Comparison of ENCODE assay signal across 17 cellular contexts in genomic region chr7:137755438-137755837, GRCh38.
"Had no signal": no experiment of that assay in that cellular context is flagged by ENCODE, and none has a peak within 500 bp of the region (broad histone marks: within the 10 kb centered on the region; RNA-seq: fewer than 3 reads in every experiment).

No MANE protein-coding gene starts in this region.

- H3K27me3 ChIP-seq: brain microvascular endothelial cell, gastrocnemius medialis, heart right ventricle, ovary had no signal

- H3K9me3 ChIP-seq: gastrocnemius medialis, heart right ventricle, ovary had no signal

- H3K4me1 Mint-ChIP-seq: activated B cell treated with CpG ODN at 0.5 μM for 24 hours; activated CD4-positive, alpha-beta T cell treated with anti-CD3 and anti-CD28 coated beads, Interleukin-2, amount 10 ng/mL, durations not matched to agents 24 days and 14 days; activated naive CD4-positive, alpha-beta T cell treated with anti-CD3 and anti-CD28 coated beads, Interleukin-2, amount 50 U/mL, for 24 hours had no signal

- H3K27ac ChIP-seq: brain microvascular endothelial cell, epithelial cell of prostate, gastrocnemius medialis, heart right ventricle, ovary had no signal

- DNase-seq: activated B cell treated with CpG ODN at 0.5 μM for 24 hours; activated CD4-positive, alpha-beta T cell treated with anti-CD3 and anti-CD28 coated beads, Interleukin-2, amount 10 ng/mL, durations not matched to agents 24 days and 14 days; brain microvascular endothelial cell; cerebellar nuclear complex; effector memory CD8-positive, alpha-beta T cell; gastrocnemius medialis; heart right ventricle; mammary epithelial cell; ovary; stimulated activated CD4-positive, alpha-beta T cell treated with anti-CD3 and anti-CD28 coated beads, Interleukin-4, amount 100 ng/mL, for 1 hour; stimulated activated CD8-positive, alpha-beta memory T cell treated with anti-CD3 and anti-CD28 coated beads, Interleukin-4, amount 100 ng/mL, for 48 hours had no signal

- H3K27ac Mint-ChIP-seq: activated B cell treated with CpG ODN at 0.5 μM for 24 hours; activated CD4-positive, alpha-beta T cell treated with anti-CD3 and anti-CD28 coated beads, Interleukin-2, amount 10 ng/mL, durations not matched to agents 24 days and 14 days; activated naive CD4-positive, alpha-beta T cell treated with anti-CD3 and anti-CD28 coated beads, Interleukin-2, amount 50 U/mL, for 24 hours; dendritic cell treated with granulocyte-macrophage colony-stimulating factor and Interleukin-4, amounts not matched to agents 40 ng/mL and 50 ng/mL, for 4 days; effector memory CD8-positive, alpha-beta T cell; stimulated activated naive CD8-positive, alpha-beta T cell treated with anti-CD3 and anti-CD28 coated beads, Interleukin-15, Interleukin-2, amounts not matched to agents 100 ng/mL and 50 ng/mL, for 24 hours had no signal

- FAIRE-seq: islet of Langerhans had no signal

- H3K4me3 ChIP-seq: gastrocnemius medialis, heart right ventricle, ovary had no signal

- ATAC-seq: effector memory CD8-positive, alpha-beta T cell; gastrocnemius medialis; heart right ventricle had no signal

- H3K9me3 Mint-ChIP-seq: activated B cell treated with CpG ODN at 0.5 μM for 24 hours; activated CD4-positive, alpha-beta T cell treated with anti-CD3 and anti-CD28 coated beads, Interleukin-2, amount 10 ng/mL, durations not matched to agents 24 days and 14 days; activated naive CD4-positive, alpha-beta T cell treated with anti-CD3 and anti-CD28 coated beads, Interleukin-2, amount 50 U/mL, for 24 hours; dendritic cell treated with granulocyte-macrophage colony-stimulating factor and Interleukin-4, amounts not matched to agents 40 ng/mL and 50 ng/mL, for 4 days; effector memory CD8-positive, alpha-beta T cell; neural crest cell; stimulated activated naive CD8-positive, alpha-beta T cell treated with anti-CD3 and anti-CD28 coated beads, Interleukin-15, Interleukin-2, amounts not matched to agents 100 ng/mL and 50 ng/mL, for 24 hours had no signal

- H3K4me1 ChIP-seq: gastrocnemius medialis had no signal

- H3K4me3 Mint-ChIP-seq: activated B cell treated with CpG ODN at 0.5 μM for 24 hours; activated CD4-positive, alpha-beta T cell treated with anti-CD3 and anti-CD28 coated beads, Interleukin-2, amount 10 ng/mL, durations not matched to agents 24 days and 14 days; activated naive CD4-positive, alpha-beta T cell treated with anti-CD3 and anti-CD28 coated beads, Interleukin-2, amount 50 U/mL, for 24 hours; dendritic cell treated with granulocyte-macrophage colony-stimulating factor and Interleukin-4, amounts not matched to agents 40 ng/mL and 50 ng/mL, for 4 days; effector memory CD8-positive, alpha-beta T cell; neural crest cell; stimulated activated naive CD8-positive, alpha-beta T cell treated with anti-CD3 and anti-CD28 coated beads, Interleukin-15, Interleukin-2, amounts not matched to agents 100 ng/mL and 50 ng/mL, for 24 hours had no signal

- H3K36me3 Mint-ChIP-seq: activated naive CD4-positive, alpha-beta T cell treated with anti-CD3 and anti-CD28 coated beads, Interleukin-2, amount 50 U/mL, for 24 hours had no signal

- H3K36me3 ChIP-seq: brain microvascular endothelial cell, gastrocnemius medialis, heart right ventricle, ovary had no signal

- H3K27me3 Mint-ChIP-seq: activated B cell treated with CpG ODN at 0.5 μM for 24 hours; activated CD4-positive, alpha-beta T cell treated with anti-CD3 and anti-CD28 coated beads, Interleukin-2, amount 10 ng/mL, durations not matched to agents 24 days and 14 days; dendritic cell treated with granulocyte-macrophage colony-stimulating factor and Interleukin-4, amounts not matched to agents 40 ng/mL and 50 ng/mL, for 4 days had no signal
